In the genomic region with DNA sequence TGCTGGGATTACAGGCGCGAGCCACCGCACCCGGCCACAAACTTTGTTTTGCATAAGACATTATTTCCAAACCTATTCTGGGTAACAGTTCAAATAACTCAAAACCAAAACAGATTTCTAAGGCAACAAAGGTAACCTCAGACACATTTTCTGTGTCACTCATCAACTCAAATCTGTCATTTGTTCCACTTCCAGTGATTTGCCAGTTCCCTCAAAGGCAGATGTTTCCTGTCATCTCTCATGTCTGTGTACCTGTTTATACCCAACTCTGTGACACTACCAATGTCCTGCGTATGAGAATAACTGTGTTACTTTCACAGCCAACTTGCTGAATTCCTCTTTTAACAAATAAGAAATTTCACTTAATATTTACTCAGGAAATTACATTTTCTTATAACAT, we compare ENCODE assay signal across 12 cellular contexts.
DNase-seq lines count a peak whose midpoint lies in the region; ATAC-seq lines count a peak whose summit lies in the region.
"Had no signal": no experiment of that assay in that cellular context is flagged by ENCODE, and none has a peak within 500 bp of the region (broad histone marks: within the 10 kb centered on the region; RNA-seq: fewer than 3 reads in every experiment).

No MANE protein-coding gene starts in this region.

- H3K4me3 Mint-ChIP-seq in activated naive CD8-positive, alpha-beta T cell treated with anti-CD3 and anti-CD28 coated beads, Interleukin-2, amount 50 U/mL, for 24 hours: no peak overlapping the region
- H3K4me3 Mint-ChIP-seq: activated CD4-positive, alpha-beta T cell treated with anti-CD3 and anti-CD28 coated beads, Interleukin-2, amount 10 ng/mL, durations not matched to agents 7 days and 5 days; activated naive CD4-positive, alpha-beta T cell treated with anti-CD3 and anti-CD28 coated beads, Interleukin-2, amount 50 U/mL, for 24 hours had no signal

- H3K9me3 Mint-ChIP-seq in activated naive CD8-positive, alpha-beta T cell treated with anti-CD3 and anti-CD28 coated beads, Interleukin-2, amount 50 U/mL, for 24 hours: no peaks in the 10 kb centered on the region
- H3K9me3 Mint-ChIP-seq: activated CD4-positive, alpha-beta T cell treated with anti-CD3 and anti-CD28 coated beads, Interleukin-2, amount 10 ng/mL, durations not matched to agents 7 days and 5 days; activated naive CD4-positive, alpha-beta T cell treated with anti-CD3 and anti-CD28 coated beads, Interleukin-2, amount 50 U/mL, for 24 hours had no signal

- no peaks in the 10 kb centered on the region for H3K36me3 Mint-ChIP-seq in activated naive CD8-positive, alpha-beta T cell treated with anti-CD3 and anti-CD28 coated beads, Interleukin-2, amount 50 U/mL, for 24 hours (ENCODE audit: low read depth)
- H3K36me3 Mint-ChIP-seq: activated naive CD4-positive, alpha-beta T cell treated with anti-CD3 and anti-CD28 coated beads, Interleukin-2, amount 50 U/mL, for 24 hours had no signal

- H3K27ac Mint-ChIP-seq in activated naive CD8-positive, alpha-beta T cell treated with anti-CD3 and anti-CD28 coated beads, Interleukin-2, amount 50 U/mL, for 24 hours: no peak overlapping the region
- H3K27ac Mint-ChIP-seq: activated CD4-positive, alpha-beta T cell treated with anti-CD3 and anti-CD28 coated beads, Interleukin-2, amount 10 ng/mL, durations not matched to agents 7 days and 5 days; activated naive CD4-positive, alpha-beta T cell treated with anti-CD3 and anti-CD28 coated beads, Interleukin-2, amount 50 U/mL, for 24 hours had no signal

- peaks cover 3% of the 10 kb centered on the region for H3K27me3 Mint-ChIP-seq in activated naive CD8-positive, alpha-beta T cell treated with anti-CD3 and anti-CD28 coated beads, Interleukin-2, amount 50 U/mL, for 24 hours
- H3K27me3 Mint-ChIP-seq: activated CD4-positive, alpha-beta T cell treated with anti-CD3 and anti-CD28 coated beads, Interleukin-2, amount 10 ng/mL, durations not matched to agents 7 days and 5 days had no signal

- ATAC-seq in GM18907 (IDR thresholded peaks at IDR 0.05; ENCODE audit: unreplicated experiment) (peak; percentile 85), GM21528 (IDR thresholded peaks at IDR 0.05; ENCODE audit: low FRiP score, unreplicated experiment) (peak; percentile 97), HG03095 (IDR thresholded peaks at IDR 0.05; ENCODE audit: unreplicated experiment) (peak; percentile 85)
- ATAC-seq in activated naive CD8-positive, alpha-beta T cell treated with anti-CD3 and anti-CD28 coated beads, Interleukin-2, amount 50 U/mL, for 24 hours: peak; percentile 63
- ATAC-seq: foreskin keratinocyte had no signal

- DNase-seq in activated naive CD8-positive, alpha-beta T cell treated with anti-CD3 and anti-CD28 coated beads, Interleukin-2, amount 50 U/mL, for 24 hours: no peak
- DNase-seq in NCI-H2171 treated with DMSO at 0.1 percent for 48 hours (lab: John Stamatoyannopoulos, UW): no peak
- no peak for DNase-seq in GF-D8 (lab: John Stamatoyannopoulos, UW)
- no peak for DNase-seq in GM03348 (ENCODE audit: low spot score)
- DNase-seq: activated CD4-positive, alpha-beta T cell treated with anti-CD3 and anti-CD28 coated beads, Interleukin-2, amount 10 ng/mL, durations not matched to agents 7 days and 5 days; dermis blood vessel endothelial cell; foreskin keratinocyte; Right ventricle myocardium superior had no signal

- H3K4me1 Mint-ChIP-seq in activated naive CD8-positive, alpha-beta T cell treated with anti-CD3 and anti-CD28 coated beads, Interleukin-2, amount 50 U/mL, for 24 hours: peaks cover 2% of the 10 kb centered on the region
- H3K4me1 Mint-ChIP-seq: activated CD4-positive, alpha-beta T cell treated with anti-CD3 and anti-CD28 coated beads, Interleukin-2, amount 10 ng/mL, durations not matched to agents 7 days and 5 days; activated naive CD4-positive, alpha-beta T cell treated with anti-CD3 and anti-CD28 coated beads, Interleukin-2, amount 50 U/mL, for 24 hours had no signal
